ENCODE assay signal across 1 cellular context in genomic region chr13:59425211-59425721, GRCh38.
TF ChIP-seq lines count a peak whose summit lies in the region.

No MANE protein-coding gene starts in this region.

TF ChIP-seq in HepG2, 621 proteins besides CTCF, POLR2A, EP300 and RAD21 (continued from another document):
- TF ChIP-seq ZBTB37 (CRISPR knock-in tag; IDR thresholded peaks at IDR 0.05) (no peak), SIX4 (CRISPR knock-in tag; IDR thresholded peaks at IDR 0.05) (no peak), RFX3 (CRISPR knock-in tag; IDR thresholded peaks at IDR 0.05) (no peak), ZNF441 (CRISPR knock-in tag; IDR thresholded peaks at IDR 0.05; ENCODE audit: borderline replicate concordance) (no peak), SP2 (CRISPR knock-in tag; IDR thresholded peaks at IDR 0.05) (no peak), FOXP4 (CRISPR knock-in tag; IDR thresholded peaks at IDR 0.05) (no peak)
